Comparison of ENCODE assay signal across 23 cellular contexts in the genomic region with DNA sequence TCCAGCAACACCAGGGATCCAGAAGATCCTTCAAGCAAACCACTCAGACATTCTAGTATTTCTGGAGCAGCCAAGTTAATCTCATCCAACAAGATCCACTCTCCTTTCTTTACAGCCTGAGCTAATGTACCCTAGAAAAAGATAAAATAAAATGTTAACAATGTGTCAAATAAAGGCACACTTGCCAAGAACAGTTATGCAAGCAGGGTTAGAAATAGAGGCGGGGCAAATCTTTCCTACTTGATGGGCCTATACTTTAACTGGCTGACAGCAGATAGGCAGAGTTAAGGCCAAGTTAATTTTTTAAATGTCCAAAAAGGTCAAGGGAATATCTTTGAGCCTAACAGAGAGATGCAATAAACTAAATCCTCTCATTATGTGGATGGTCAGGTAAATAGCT.
"Had no signal": no experiment of that assay in that cellular context is flagged by ENCODE, and none has a peak within 500 bp of the region (broad histone marks: within the 10 kb centered on the region; RNA-seq: fewer than 3 reads in every experiment).

No MANE protein-coding gene starts in this region.

- ATAC-seq: activated CD8-positive, alpha-beta memory T cell treated with anti-CD3 and anti-CD28 coated beads, Interleukin-2, amount 10 ng/mL, durations not matched to agents 7 days and 5 days; activated CD8-positive, alpha-beta T cell treated with anti-CD3 and anti-CD28 coated beads for 36 hours; activated naive CD4-positive, alpha-beta T cell treated with anti-CD3 and anti-CD28 coated beads, Interleukin-2, amount 50 U/mL, for 72 hours; SK-N-SH treated with all-trans-retinoic acid at 6 μM for 48 hours; stimulated activated naive CD8-positive, alpha-beta T cell treated with anti-CD3 and anti-CD28 coated beads, Interleukin-15, Interleukin-2, amounts not matched to agents 100 U/mL and 50 U/mL, for 24 hours had no signal

- H3K4me1 ChIP-seq: esophagus squamous epithelium, pancreas, spleen, tibial artery had no signal

- H3K4me1 Mint-ChIP-seq: activated CD4-positive, alpha-beta T cell treated with anti-CD3 and anti-CD28 coated beads, Interleukin-2, amount 10 ng/mL, durations not matched to agents 7 days and 5 days; activated CD8-positive, alpha-beta memory T cell treated with anti-CD3 and anti-CD28 coated beads, Interleukin-2, amount 10 ng/mL, durations not matched to agents 7 days and 5 days; brain; memory B cell; nephron had no signal

- H3K27ac ChIP-seq: esophagus squamous epithelium, neutrophil, pancreas, spleen, tibial artery, VCaP had no signal

- H3K9me3 Mint-ChIP-seq: activated CD4-positive, alpha-beta T cell treated with anti-CD3 and anti-CD28 coated beads, Interleukin-2, amount 10 ng/mL, durations not matched to agents 7 days and 5 days; activated CD8-positive, alpha-beta T cell treated with anti-CD3 and anti-CD28 coated beads for 36 hours; activated naive CD4-positive, alpha-beta T cell treated with anti-CD3 and anti-CD28 coated beads, Interleukin-2, amount 50 U/mL, for 72 hours; brain; memory B cell; nephron; T-helper 2 cell treated with Interferon-gamma antibody and Interleukin-4, amounts not matched to agents 5 μg/mL and 100 μg/mL, for 36 hours had no signal

- H3K27ac Mint-ChIP-seq: activated CD4-positive, alpha-beta T cell treated with anti-CD3 and anti-CD28 coated beads, Interleukin-2, amount 10 ng/mL, durations not matched to agents 7 days and 5 days; activated CD8-positive, alpha-beta memory T cell treated with anti-CD3 and anti-CD28 coated beads, Interleukin-2, amount 10 ng/mL, durations not matched to agents 7 days and 5 days; activated CD8-positive, alpha-beta T cell treated with anti-CD3 and anti-CD28 coated beads for 36 hours; brain; memory B cell; nephron; T-helper 2 cell treated with Interferon-gamma antibody and Interleukin-4, amounts not matched to agents 5 μg/mL and 100 μg/mL, for 36 hours had no signal

- H3K27me3 Mint-ChIP-seq: activated CD4-positive, alpha-beta T cell treated with anti-CD3 and anti-CD28 coated beads, Interleukin-2, amount 10 ng/mL, durations not matched to agents 7 days and 5 days; activated CD8-positive, alpha-beta memory T cell treated with anti-CD3 and anti-CD28 coated beads, Interleukin-2, amount 10 ng/mL, durations not matched to agents 7 days and 5 days; activated CD8-positive, alpha-beta T cell treated with anti-CD3 and anti-CD28 coated beads for 36 hours; brain; memory B cell had no signal

- DNase-seq: activated CD4-positive, alpha-beta T cell treated with anti-CD3 and anti-CD28 coated beads, Interleukin-2, amount 10 ng/mL, durations not matched to agents 7 days and 5 days; activated CD4-positive, CD25-positive, alpha-beta regulatory T cell treated with anti-CD3 and anti-CD28 coated beads, Interleukin-2, amount 50 U/mL, for 72 hours; activated CD8-positive, alpha-beta memory T cell treated with anti-CD3 and anti-CD28 coated beads, Interleukin-2, amount 10 ng/mL, durations not matched to agents 7 days and 5 days; activated CD8-positive, alpha-beta T cell treated with anti-CD3 and anti-CD28 coated beads for 36 hours; activated T-cell treated with anti-CD3 and anti-CD28 coated beads for 4 hours; aorta; central memory CD4-positive, alpha-beta T cell; effector memory CD4-positive, alpha-beta T cell; esophagus squamous epithelium; kidney; pancreas; spleen; stimulated activated CD4-positive, alpha-beta T cell treated with anti-CD3 and anti-CD28 coated beads, Interleukin-4, amount 100 ng/mL, for 1 hour; stimulated activated naive CD8-positive, alpha-beta T cell treated with anti-CD3 and anti-CD28 coated beads, Interleukin-15, Interleukin-2, amounts not matched to agents 100 U/mL and 50 U/mL, for 24 hours; tibial artery had no signal

- H3K4me3 ChIP-seq: esophagus squamous epithelium, pancreas, spleen, tibial artery had no signal

- H3K4me3 Mint-ChIP-seq: activated CD4-positive, alpha-beta T cell treated with anti-CD3 and anti-CD28 coated beads, Interleukin-2, amount 10 ng/mL, durations not matched to agents 7 days and 5 days; activated CD8-positive, alpha-beta memory T cell treated with anti-CD3 and anti-CD28 coated beads, Interleukin-2, amount 10 ng/mL, durations not matched to agents 7 days and 5 days; activated CD8-positive, alpha-beta T cell treated with anti-CD3 and anti-CD28 coated beads for 36 hours; brain; memory B cell; nephron; T-helper 2 cell treated with Interferon-gamma antibody and Interleukin-4, amounts not matched to agents 5 μg/mL and 100 μg/mL, for 36 hours had no signal

- H3K27me3 ChIP-seq: esophagus squamous epithelium, neutrophil, pancreas, spleen, tibial artery had no signal

- H3K9me3 ChIP-seq: esophagus squamous epithelium, neutrophil, pancreas, spleen, tibial artery had no signal
